In the genomic region with DNA sequence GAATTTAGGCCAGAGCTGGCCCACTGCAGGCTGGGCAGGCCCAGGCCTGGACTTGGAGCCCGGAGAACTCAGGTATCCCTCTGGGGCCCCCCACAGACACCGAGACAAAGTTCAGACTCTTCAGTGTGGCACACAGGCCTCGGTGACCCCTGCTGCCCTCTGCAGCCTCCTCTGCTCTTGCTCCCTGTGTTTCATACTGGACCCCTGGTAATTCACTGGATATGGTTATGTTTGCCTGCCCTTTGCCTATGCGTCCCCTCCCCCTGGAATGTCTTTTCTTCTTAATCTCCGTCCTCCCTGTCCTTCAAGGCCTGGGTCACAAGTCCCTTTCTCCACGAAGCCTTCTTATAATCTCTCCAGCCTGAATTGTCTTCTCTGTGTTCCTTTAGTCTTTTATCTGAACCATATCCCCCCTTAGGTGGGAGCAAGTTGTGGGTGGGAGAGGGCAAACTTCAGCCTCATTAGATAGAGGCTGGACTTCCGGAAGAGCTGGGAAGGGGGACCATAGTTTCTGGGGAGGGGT, we compare ENCODE assay signal across 11 cellular contexts. TPM values are rescaled to one million over a fixed set of nuclear protein-coding genes. Genes with fewer than 3 reads are reported as not detected.
DNase-seq lines count a peak whose midpoint lies in the region; ATAC-seq and TF ChIP-seq lines count a peak whose summit lies in the region.
"Had no signal": no experiment of that assay in that cellular context is flagged by ENCODE, and none has a peak within 500 bp of the region (broad histone marks: within the 10 kb centered on the region; RNA-seq: fewer than 3 reads in every experiment).

No MANE protein-coding gene starts in this region.

- peak; percentile 14 for DNase-seq in activated naive CD4-positive, alpha-beta T cell treated with anti-CD3 and anti-CD28 coated beads, Interleukin-2, amount 10 ng/mL, durations not matched to agents 7 days and 5 days
- no peak for DNase-seq in activated naive CD4-positive, alpha-beta T cell treated with anti-CD3 and anti-CD28 coated beads for 36 hours
- DNase-seq in heart left ventricle (no peak), type B pancreatic cell (ENCODE audit: extremely low spot score, unreplicated experiment) (no peak), omental fat pad (ENCODE audit: low spot score) (no peak), NCI-H128 (lab: John Stamatoyannopoulos, UW; ENCODE audit: unreplicated experiment) (no peak)
- DNase-seq: 8988T; stimulated activated CD4-positive, alpha-beta T cell treated with anti-CD3 and anti-CD28 coated beads, Interleukin-2, amount 100 ng/mL, for 24 hours had no signal

- H3K27ac Mint-ChIP-seq in activated naive CD4-positive, alpha-beta T cell treated with anti-CD3 and anti-CD28 coated beads, Interleukin-2, amount 10 ng/mL, durations not matched to agents 7 days and 5 days: no peak overlapping the region
- no peak overlapping the region for H3K27ac Mint-ChIP-seq in activated naive CD4-positive, alpha-beta T cell treated with anti-CD3 and anti-CD28 coated beads for 36 hours
- H3K27ac Mint-ChIP-seq in type B pancreatic cell: peak overlapping the region; percentile 27

- TF ChIP-seq CTCF in heart left ventricle (IDR thresholded peaks at IDR 0.05): no peak
- TF ChIP-seq CTCF in neutrophil (IDR thresholded peaks at IDR 0.05): no peak
- TF ChIP-seq CTCF in type B pancreatic cell (conservative IDR thresholded peaks at IDR 0.05): no peak
- no peak for TF ChIP-seq CTCF in omental fat pad (IDR thresholded peaks at IDR 0.05)

- H3K27ac ChIP-seq in heart left ventricle (peak overlapping the region; percentile 86 to 98 (median 94)), neutrophil (peak overlapping the region; percentile 66)
- H3K27ac ChIP-seq: KMS-11 had no signal

- H3K9me3 Mint-ChIP-seq in activated naive CD4-positive, alpha-beta T cell treated with anti-CD3 and anti-CD28 coated beads, Interleukin-2, amount 10 ng/mL, durations not matched to agents 7 days and 5 days: no peaks in the 10 kb centered on the region
- no peaks in the 10 kb centered on the region for H3K9me3 Mint-ChIP-seq in activated naive CD4-positive, alpha-beta T cell treated with anti-CD3 and anti-CD28 coated beads for 36 hours
- no peaks in the 10 kb centered on the region for H3K9me3 Mint-ChIP-seq in type B pancreatic cell

- H3K4me3 ChIP-seq in heart left ventricle (peak overlapping the region in 1 of 12 donors; percentile 93), neutrophil (ENCODE audit: low read depth in 1 of 2, low read length in 1 of 2) (no peak overlapping the region)

- H3K4me1 Mint-ChIP-seq in activated naive CD4-positive, alpha-beta T cell treated with anti-CD3 and anti-CD28 coated beads, Interleukin-2, amount 10 ng/mL, durations not matched to agents 7 days and 5 days: peaks cover 16% of the 10 kb centered on the region
- H3K4me1 Mint-ChIP-seq in activated naive CD4-positive, alpha-beta T cell treated with anti-CD3 and anti-CD28 coated beads for 36 hours (ENCODE audit: low read depth): peaks cover 15% of the 10 kb centered on the region
- peaks cover 39% of the 10 kb centered on the region for H3K4me1 Mint-ChIP-seq in type B pancreatic cell (ENCODE audit: unreplicated experiment)

- no peak for ATAC-seq in heart left ventricle
- no peak for ATAC-seq in GM19467 (IDR thresholded peaks at IDR 0.05; ENCODE audit: unreplicated experiment)
- no peak for ATAC-seq in omental fat pad (ENCODE audit: low FRiP score)

- H3K4me1 ChIP-seq in heart left ventricle (peaks cover 25 to 95% (median 85%) of the 10 kb centered on the region in 12 donors), neutrophil (ENCODE audit: control insufficient read depth in 1 of 2, insufficient read depth in 1 of 2, low read depth in 1 of 2, low read length in 1 of 2) (peaks cover 40 to 52% of the 10 kb centered on the region in 2 experiments)

- intact Hi-C loops in activated naive CD4-positive, alpha-beta T cell treated with anti-CD3 and anti-CD28 coated beads for 36 hours (cut with micrococcal nuclease): loop anchor here (5.0 kb wide), 1 partner anchor 86 kb away; no protein-coding TSS in a partner anchor
- intact Hi-C loops in heart left ventricle (cut with DNase I): loop anchor here in 2 of 10 donors (2.0 kb wide), 2 partner anchors 13 to 17 kb away; no protein-coding TSS in a partner anchor

- no peaks in the 10 kb centered on the region for H3K36me3 Mint-ChIP-seq in activated naive CD4-positive, alpha-beta T cell treated with anti-CD3 and anti-CD28 coated beads, Interleukin-2, amount 10 ng/mL, durations not matched to agents 7 days and 5 days
- no peaks in the 10 kb centered on the region for H3K36me3 Mint-ChIP-seq in activated naive CD4-positive, alpha-beta T cell treated with anti-CD3 and anti-CD28 coated beads for 36 hours (ENCODE audit: low read depth)
- no peaks in the 10 kb centered on the region for H3K36me3 Mint-ChIP-seq in type B pancreatic cell

- no peaks in the 10 kb centered on the region for H3K9me3 ChIP-seq in heart left ventricle
- no peaks in the 10 kb centered on the region for H3K9me3 ChIP-seq in neutrophil

- H3K27me3 ChIP-seq in heart left ventricle (no peaks in the 10 kb centered on the region), neutrophil (no peaks in the 10 kb centered on the region)

- H3K4me3 Mint-ChIP-seq in activated naive CD4-positive, alpha-beta T cell treated with anti-CD3 and anti-CD28 coated beads, Interleukin-2, amount 10 ng/mL, durations not matched to agents 7 days and 5 days: no peak overlapping the region
- no peak overlapping the region for H3K4me3 Mint-ChIP-seq in activated naive CD4-positive, alpha-beta T cell treated with anti-CD3 and anti-CD28 coated beads for 36 hours
- peak overlapping the region; percentile 82 for H3K4me3 Mint-ChIP-seq in type B pancreatic cell

- H3K27me3 Mint-ChIP-seq in activated naive CD4-positive, alpha-beta T cell treated with anti-CD3 and anti-CD28 coated beads, Interleukin-2, amount 10 ng/mL, durations not matched to agents 7 days and 5 days: peaks cover 43% of the 10 kb centered on the region
- peaks cover 13% of the 10 kb centered on the region for H3K27me3 Mint-ChIP-seq in activated naive CD4-positive, alpha-beta T cell treated with anti-CD3 and anti-CD28 coated beads for 36 hours (ENCODE audit: low read depth)
- H3K27me3 Mint-ChIP-seq in type B pancreatic cell: peaks cover 10% of the 10 kb centered on the region

- TF ChIP-seq POLR2A in heart left ventricle (IDR thresholded peaks at IDR 0.05): no peak

- 38 to 60% (median 48%) methylated on average over 6 to 7 of the region's 7 CpGs for WGBS in heart left ventricle, 4 donors

- H3K36me3 ChIP-seq in heart left ventricle (peaks cover 0 to 24% (median 17%) of the 10 kb centered on the region in 9 donors), neutrophil (peaks cover 37% of the 10 kb centered on the region)

- CTCF ChIA-PET in activated naive CD4-positive, alpha-beta T cell treated with anti-CD3 and anti-CD28 coated beads, Interleukin-2, amount 10 ng/mL, durations not matched to agents 7 days and 5 days (lab: Charles Lee): interaction anchor here (1.2 to 2.2 kb wide), 2 partner anchors 10 to 19 kb away, joined by 4 to 7 read pairs; no protein-coding TSS in a partner anchor
- CTCF ChIA-PET in activated naive CD4-positive, alpha-beta T cell treated with anti-CD3 and anti-CD28 coated beads for 36 hours (lab: Charles Lee): interaction anchor here (1.4 kb wide), 1 partner anchor 19 kb away, joined by 4 read pairs; no protein-coding TSS in a partner anchor

RNA-seq across cellular contexts. Expression of gene GSN, which starts 30.1 kb away (rescaled TPM):
- 1 to 10 TPM; 1.1 to 1.2 TPM for total RNA-seq in activated naive CD4-positive, alpha-beta T cell treated with anti-CD3 and anti-CD28 coated beads for 36 hours
- total RNA-seq in heart left ventricle (1,000 to 10,000 TPM in 2 of 9 donors, 100 to 1,000 TPM in 7; 422 to 2,088 (median 703) TPM), type B pancreatic cell (ENCODE audit: low replicate concordance) (80.0 and 159 TPM in 2 replicates), omental fat pad (1,000 to 10,000 TPM; 3,140 to 6,734 (median 4,294) TPM)
- 100 to 1,000 TPM; 379 to 481 TPM for polyA plus RNA-seq in heart left ventricle

Comparison
In these comparisons a context has a peak if more than half of its experiments do, and no peak if none do; other contexts are left out.
1. RNA of gene GSN, which starts 30.1 kb away (total RNA-seq): 3,140 to 6,734 TPM in omental fat pad, 422 to 2,088 TPM in heart left ventricle and 80.0 to 159 TPM in type B pancreatic cell; 1.1 to 1.2 TPM in activated naive CD4-positive, alpha-beta T cell treated with anti-CD3 and anti-CD28 coated beads for 36 hours; every median in the first group is over 10 times any median in the second.